ENCODE assay signal across 11 cellular contexts in genomic region chr1:165896277-165896676, GRCh38.
A peak's percentile ranks its signal among the peaks of the same experiment; 100 is the strongest.
DNase-seq lines count a peak whose midpoint lies in the region; ATAC-seq lines count a peak whose summit lies in the region.
"Had no signal": no experiment of that assay in that cellular context is flagged by ENCODE, and none has a peak within 500 bp of the region (broad histone marks: within the 10 kb centered on the region; RNA-seq: fewer than 3 reads in every experiment).

No MANE protein-coding gene starts in this region.

- intact Hi-C loops in left ventricle myocardium superior (cut with micrococcal nuclease) = no loop called here

- no peaks in the 10 kb centered on the region for H3K9me3 Mint-ChIP-seq in stimulated activated effector memory CD8-positive, alpha-beta T cell treated with anti-CD3 and anti-CD28 coated beads, Interleukin-12 subunit alpha, Interleukin-12 subunit beta, amount 100 ng/mL, for 72 hours
- H3K9me3 Mint-ChIP-seq: dendritic cell treated with granulocyte-macrophage colony-stimulating factor and Interleukin-4, amounts not matched to agents 40 ng/mL and 50 ng/mL, for 4 days; T-helper 1 cell treated with Interleukin-12 subunit alpha and Interleukin-12 subunit beta and Interleukin-4 antibody, amounts not matched to agents 30 μg/mL and 1 μg/mL, for 36 hours had no signal

- peak; percentile 89 for DNase-seq in HCEC 1CT
- DNase-seq in astrocyte of the hippocampus (ENCODE audit: low read depth, low spot score) = peak; percentile 73
- peak; percentile 36 for DNase-seq in left ventricle myocardium superior
- DNase-seq in stimulated activated effector memory CD8-positive, alpha-beta T cell treated with anti-CD3 and anti-CD28 coated beads, Interleukin-12 subunit alpha, Interleukin-12 subunit beta, amount 100 ng/mL, for 72 hours (ENCODE audit: low spot score in 2 of 2) = no peak
- DNase-seq in NCI-H526 (lab: John Stamatoyannopoulos, UW) = no peak
- DNase-seq in HK-2 (ENCODE audit: unreplicated experiment) = no peak
- DNase-seq: left colon had no signal

- ATAC-seq in left ventricle myocardium superior (peak; percentile 65), HG03175 (IDR thresholded peaks at IDR 0.05; ENCODE audit: unreplicated experiment) (no peak), HG03196 (IDR thresholded peaks at IDR 0.05; ENCODE audit: unreplicated experiment) (no peak)
- ATAC-seq in stimulated activated effector memory CD8-positive, alpha-beta T cell treated with anti-CD3 and anti-CD28 coated beads, Interleukin-12 subunit alpha, Interleukin-12 subunit beta, amount 100 ng/mL, for 72 hours = no peak
- ATAC-seq: left colon had no signal

- H3K27ac Mint-ChIP-seq in stimulated activated effector memory CD8-positive, alpha-beta T cell treated with anti-CD3 and anti-CD28 coated beads, Interleukin-12 subunit alpha, Interleukin-12 subunit beta, amount 100 ng/mL, for 72 hours = peak overlapping the region; percentile 40
- H3K27ac Mint-ChIP-seq: dendritic cell treated with granulocyte-macrophage colony-stimulating factor and Interleukin-4, amounts not matched to agents 40 ng/mL and 50 ng/mL, for 4 days had no signal

- no peak overlapping the region for H3K4me3 Mint-ChIP-seq in stimulated activated effector memory CD8-positive, alpha-beta T cell treated with anti-CD3 and anti-CD28 coated beads, Interleukin-12 subunit alpha, Interleukin-12 subunit beta, amount 100 ng/mL, for 72 hours
- H3K4me3 Mint-ChIP-seq: dendritic cell treated with granulocyte-macrophage colony-stimulating factor and Interleukin-4, amounts not matched to agents 40 ng/mL and 50 ng/mL, for 4 days; T-helper 1 cell treated with Interleukin-12 subunit alpha and Interleukin-12 subunit beta and Interleukin-4 antibody, amounts not matched to agents 30 μg/mL and 1 μg/mL, for 36 hours had no signal

- peaks cover 78% of the 10 kb centered on the region for H3K36me3 Mint-ChIP-seq in stimulated activated effector memory CD8-positive, alpha-beta T cell treated with anti-CD3 and anti-CD28 coated beads, Interleukin-12 subunit alpha, Interleukin-12 subunit beta, amount 100 ng/mL, for 72 hours

- H3K4me1 Mint-ChIP-seq in stimulated activated effector memory CD8-positive, alpha-beta T cell treated with anti-CD3 and anti-CD28 coated beads, Interleukin-12 subunit alpha, Interleukin-12 subunit beta, amount 100 ng/mL, for 72 hours = peaks cover 18% of the 10 kb centered on the region

Comparison
In these comparisons a context has a peak if more than half of its experiments do, and no peak if none do; other contexts are left out.
1. DNase-seq: peak in HCEC 1CT (single experiment), astrocyte of the hippocampus (single experiment) and left ventricle myocardium superior (single experiment); none in stimulated activated effector memory CD8-positive, alpha-beta T cell treated with anti-CD3 and anti-CD28 coated beads, Interleukin-12 subunit alpha, Interleukin-12 subunit beta, amount 100 ng/mL, for 72 hours (0 of 2), NCI-H526 (0 of 2) and HK-2 (single experiment).